18 cellular contexts compared by ENCODE assay signal in the genomic region with DNA sequence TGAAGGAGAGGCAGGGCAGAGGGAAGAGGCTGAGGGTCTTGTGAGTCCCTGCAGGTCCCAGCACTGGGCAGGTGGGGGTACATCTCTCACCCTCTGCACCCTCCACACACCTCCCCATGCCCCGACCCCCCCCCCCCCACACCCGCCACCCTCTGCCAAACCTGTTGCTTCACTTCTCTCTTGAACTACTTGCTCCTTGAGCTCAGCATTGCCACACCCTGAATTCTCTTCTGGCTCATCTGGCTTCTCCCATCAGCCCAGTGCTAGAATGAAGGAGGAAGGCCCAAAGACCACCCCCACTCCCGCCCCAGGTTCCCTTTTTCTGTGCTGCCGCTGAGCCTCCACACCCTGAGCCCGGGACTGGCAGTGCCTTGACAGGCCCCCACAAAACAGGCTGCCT. TPM values are rescaled to one million over a fixed set of nuclear protein-coding genes. Genes with fewer than 3 reads are reported as not detected.
"Had no signal": no experiment of that assay in that cellular context is flagged by ENCODE, and none has a peak within 500 bp of the region (broad histone marks: within the 10 kb centered on the region; RNA-seq: fewer than 3 reads in every experiment).

No MANE protein-coding gene starts in this region.

- H3K4me1 ChIP-seq: tibial artery had no signal

- DNase-seq: activated CD4-positive, alpha-beta T cell treated with anti-CD3 and anti-CD28 coated beads, Interleukin-2, amount 50 U/mL, for 4 hours; activated naive CD4-positive, alpha-beta T cell; activated naive CD8-positive, alpha-beta T cell treated with anti-CD3 and anti-CD28 coated beads for 36 hours; amniotic stem cell; erythroblast; head of caudate nucleus; kidney; nephron progenitor cell; nucleus accumbens; stimulated activated naive CD8-positive, alpha-beta T cell treated with anti-CD3 and anti-CD28 coated beads, Interleukin-15, Interleukin-2, amounts not matched to agents 100 U/mL and 50 U/mL, for 24 hours; substantia nigra; T-helper 1 cell; tibial artery had no signal

- H3K27ac ChIP-seq: tibial artery had no signal

- H3K9me3 ChIP-seq: tibial artery had no signal

- H3K27me3 ChIP-seq: dorsolateral prefrontal cortex had no signal

- H3K4me3 ChIP-seq: dorsolateral prefrontal cortex, tibial artery had no signal

- H3K36me3 ChIP-seq: tibial artery had no signal

RNA-seq across cellular contexts. Expression of a gene that starts 6.4 kb away (rescaled TPM):
- total RNA-seq: activated CD8-positive, alpha-beta memory T cell treated with anti-CD3 and anti-CD28 coated beads for 36 hours; activated naive CD8-positive, alpha-beta T cell treated with anti-CD3 and anti-CD28 coated beads for 36 hours; kidney; left lobe of liver; lung microvascular endothelial cell had no signal

RNA-seq across cellular contexts. Expression of a gene that starts 28.8 kb away (rescaled TPM):
- total RNA-seq: activated CD8-positive, alpha-beta memory T cell treated with anti-CD3 and anti-CD28 coated beads for 36 hours; activated naive CD8-positive, alpha-beta T cell treated with anti-CD3 and anti-CD28 coated beads for 36 hours; frontal cortex; lung microvascular endothelial cell had no signal

RNA-seq across cellular contexts. Expression of a gene that starts 50.4 kb away (rescaled TPM):
- total RNA-seq: activated CD8-positive, alpha-beta memory T cell treated with anti-CD3 and anti-CD28 coated beads for 36 hours; activated naive CD8-positive, alpha-beta T cell treated with anti-CD3 and anti-CD28 coated beads for 36 hours; frontal cortex; lung microvascular endothelial cell had no signal
